In the genomic region with DNA sequence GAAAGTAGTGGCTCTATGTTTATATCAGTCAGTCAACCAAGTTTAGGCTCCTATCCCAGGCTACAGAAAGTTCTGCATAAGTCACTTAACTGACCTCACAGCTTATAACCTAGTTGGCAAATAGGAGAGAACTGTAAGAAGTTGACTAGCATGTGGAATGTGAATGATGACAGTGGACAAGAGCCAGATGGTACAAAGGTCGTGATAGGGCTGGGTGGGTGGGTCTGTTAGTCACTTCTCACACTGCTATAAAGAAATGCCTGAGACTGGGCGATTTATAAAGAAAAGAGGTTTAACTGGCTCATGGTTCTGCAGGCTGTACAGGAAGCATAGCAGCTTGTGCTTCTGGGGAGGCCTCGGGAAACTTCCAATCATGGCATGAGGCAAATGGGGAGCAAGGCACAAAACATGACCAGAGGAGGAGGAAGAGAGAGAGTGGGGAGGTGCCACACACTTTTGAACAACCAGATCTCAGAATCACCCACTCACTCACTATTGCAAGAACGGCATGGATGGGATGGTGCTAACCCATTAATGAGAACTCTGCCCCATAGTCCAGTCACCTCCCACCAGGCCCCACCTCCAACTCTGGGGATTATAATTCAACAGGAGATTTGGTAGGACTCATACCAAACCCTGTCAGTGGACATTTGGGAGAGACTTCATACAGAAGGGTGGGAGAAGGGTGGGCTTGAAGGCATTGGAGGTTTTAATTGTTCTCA, we compare ENCODE assay signal across 13 cellular contexts.
DNase-seq lines count a peak whose midpoint lies in the region; ATAC-seq and TF ChIP-seq lines count a peak whose summit lies in the region.
"Had no signal": no experiment of that assay in that cellular context is flagged by ENCODE, and none has a peak within 500 bp of the region (broad histone marks: within the 10 kb centered on the region; RNA-seq: fewer than 3 reads in every experiment).

No MANE protein-coding gene starts in this region.

- ATAC-seq in Right ventricle myocardium inferior (peak; percentile 86), GM19035 (IDR thresholded peaks at IDR 0.05; ENCODE audit: unreplicated experiment) (no peak), HG02610 (IDR thresholded peaks at IDR 0.05; ENCODE audit: unreplicated experiment) (no peak)
- ATAC-seq: activated naive CD8-positive, alpha-beta T cell treated with anti-CD3 and anti-CD28 coated beads, Interleukin-2, amount 50 U/mL, for 24 hours had no signal

- no peak for DNase-seq in Right ventricle myocardium inferior (ENCODE audit: missing footprints)
- DNase-seq in cardiac septum (ENCODE audit: low spot score) = no peak
- DNase-seq in choroid plexus epithelial cell (ENCODE audit: low read depth) = peak; percentile 88
- peak; percentile 71 for DNase-seq in kidney tubule cell (ENCODE audit: low spot score)
- no peak for DNase-seq in GM10266 (ENCODE audit: extremely low spot score)
- DNase-seq in GM19240 (ENCODE audit: insufficient read length, low spot score) = no peak
- DNase-seq: activated CD8-positive, alpha-beta memory T cell treated with anti-CD3 and anti-CD28 coated beads for 24 hours; activated naive CD8-positive, alpha-beta T cell treated with anti-CD3 and anti-CD28 coated beads, Interleukin-2, amount 50 U/mL, for 24 hours; naive B cell; stimulated activated CD4-positive, alpha-beta T cell treated with anti-CD3 and anti-CD28 coated beads, Interleukin-2, amount 100 ng/mL, for 24 hours; testis had no signal

- intact Hi-C loops in Right ventricle myocardium inferior (cut with DNase I) (no loop called here), cardiac septum (cut with DNase I) (no loop called here)

- no peak overlapping the region for H3K4me3 ChIP-seq in choroid plexus epithelial cell (ENCODE audit: low read depth, low read length)
- H3K4me3 ChIP-seq: testis had no signal

- TF ChIP-seq CTCF in choroid plexus epithelial cell (conservative IDR thresholded peaks at IDR 0.05; ENCODE audit: low read depth, low read length) = no peak
- TF ChIP-seq CTCF in GM10266 (IDR thresholded peaks at IDR 0.05; ENCODE audit: control insufficient read depth, insufficient read depth, low read depth, missing control alignments) = no peak

Comparison
In these comparisons a context has a peak if more than half of its experiments do, and no peak if none do; other contexts are left out.
1. DNase-seq: peak in choroid plexus epithelial cell (single experiment) and kidney tubule cell (single experiment); none in Right ventricle myocardium inferior (single experiment), cardiac septum (single experiment), GM10266 (single experiment) and GM19240 (single experiment).